ENCODE assay signal across 18 cellular contexts in the genomic region with DNA sequence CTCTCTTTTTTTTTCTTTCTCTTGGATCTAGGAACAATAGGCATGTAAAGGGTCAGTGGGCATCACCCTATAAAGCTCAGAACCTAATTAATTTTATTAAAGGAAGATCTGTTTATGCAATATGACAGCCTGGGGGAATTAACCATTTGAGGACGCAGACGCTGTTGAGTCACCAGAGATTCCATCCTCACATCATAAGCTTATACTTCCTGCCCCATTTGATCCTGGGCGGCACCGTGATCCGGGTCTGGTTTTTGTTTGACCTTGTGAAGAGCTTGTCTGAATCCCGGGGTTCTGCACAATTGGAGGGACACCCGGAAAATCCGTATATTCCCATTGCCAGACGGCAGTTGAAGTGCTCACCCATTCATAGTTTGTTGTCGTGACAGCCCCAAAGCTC. TPM values are rescaled to one million over a fixed set of nuclear protein-coding genes. Genes with fewer than 3 reads are reported as not detected.
DNase-seq lines count a peak whose midpoint lies in the region; ATAC-seq and TF ChIP-seq lines count a peak whose summit lies in the region.
"Had no signal": no experiment of that assay in that cellular context is flagged by ENCODE, and none has a peak within 500 bp of the region (broad histone marks: within the 10 kb centered on the region; RNA-seq: fewer than 3 reads in every experiment).

No MANE protein-coding gene starts in this region.

- H4K20me1 ChIP-seq in neural progenitor cell (ENCODE audit: low read depth), result no peaks in the 10 kb centered on the region

- DNase-seq in T-helper 1 cell, result no peak
- DNase-seq in epithelial cell of esophagus (ENCODE audit: low read depth), result peak; percentile 66
- DNase-seq in neural progenitor cell (ENCODE audit: low spot score), result no peak
- DNase-seq in inferior parietal cortex (ENCODE audit: extremely low spot score), result no peak
- DNase-seq in lower lobe of right lung, result no peak
- DNase-seq: activated CD4-positive, alpha-beta T cell treated with anti-CD3 and anti-CD28 coated beads for 1 hour; left lung; NCI-H187; ovary; SHP77 treated with DMSO at 0.1 percent for 48 hours; stimulated activated CD4-positive, alpha-beta T cell treated with anti-CD3 and anti-CD28 coated beads, Interleukin-2, amount 100 ng/mL, for 24 hours; stimulated activated naive CD8-positive, alpha-beta T cell treated with anti-CD3 and anti-CD28 coated beads, Interleukin-15, amount 100 ng/mL, for 72 hours; T-helper 9 cell; upper lobe of left lung had no signal

- H3K36me3 Mint-ChIP-seq in T-helper 1 cell treated with Interleukin-12 subunit alpha and Interleukin-12 subunit beta and Interleukin-4 antibody, amounts not matched to agents 30 μg/mL and 1 μg/mL, for 36 hours (ENCODE audit: low read depth), result no peaks in the 10 kb centered on the region
- H3K36me3 Mint-ChIP-seq in neural progenitor cell, result no peaks in the 10 kb centered on the region

- peaks cover 2% of the 10 kb centered on the region for H3K4me1 Mint-ChIP-seq in T-helper 1 cell treated with Interleukin-12 subunit alpha and Interleukin-12 subunit beta and Interleukin-4 antibody, amounts not matched to agents 30 μg/mL and 1 μg/mL, for 36 hours (ENCODE audit: low read depth)
- peaks cover 19% of the 10 kb centered on the region for H3K4me1 Mint-ChIP-seq in neural progenitor cell
- H3K4me1 Mint-ChIP-seq: stimulated activated naive CD8-positive, alpha-beta T cell treated with anti-CD3 and anti-CD28 coated beads, Interleukin-15, amount 100 ng/mL, for 72 hours had no signal

- H3K9me3 ChIP-seq in HUES6 (ENCODE audit: control insufficient read depth, insufficient read depth, low read depth, low read length), result no peaks in the 10 kb centered on the region
- H3K9me3 ChIP-seq in neural progenitor cell (ENCODE audit: low read depth), result no peaks in the 10 kb centered on the region
- H3K9me3 ChIP-seq in lower lobe of right lung, result no peaks in the 10 kb centered on the region
- H3K9me3 ChIP-seq: left lung, ovary, upper lobe of left lung had no signal

- no peak overlapping the region for H3K27ac ChIP-seq in HUES6 (ENCODE audit: low read depth, low read length)
- no peak overlapping the region for H3K27ac ChIP-seq in neural progenitor cell
- no peak overlapping the region for H3K27ac ChIP-seq in lower lobe of right lung
- H3K27ac ChIP-seq: C4-2B, left lung, ovary, upper lobe of left lung had no signal

- TF ChIP-seq CTCF in epithelial cell of esophagus (IDR thresholded peaks at IDR 0.05; ENCODE audit: insufficient read depth, low read depth, low read length, missing control alignments) (no peak), neural progenitor cell (IDR thresholded peaks at IDR 0.05) (no peak), lower lobe of right lung (IDR thresholded peaks at IDR 0.05) (no peak)

- H3K4me2 ChIP-seq in neural progenitor cell, result peak overlapping the region; percentile 97

- no peak overlapping the region for H2AFZ ChIP-seq in neural progenitor cell (replicated peaks)

- peak overlapping the region; percentile 21 for H3K4me3 Mint-ChIP-seq in T-helper 1 cell treated with Interleukin-12 subunit alpha and Interleukin-12 subunit beta and Interleukin-4 antibody, amounts not matched to agents 30 μg/mL and 1 μg/mL, for 36 hours
- no peak overlapping the region for H3K4me3 Mint-ChIP-seq in neural progenitor cell
- H3K4me3 Mint-ChIP-seq: stimulated activated naive CD8-positive, alpha-beta T cell treated with anti-CD3 and anti-CD28 coated beads, Interleukin-15, amount 100 ng/mL, for 72 hours had no signal

- ATAC-seq in lower lobe of right lung (no peak), HG03342 (IDR thresholded peaks at IDR 0.05; ENCODE audit: unreplicated experiment) (no peak)
- ATAC-seq: left lung; stimulated activated naive CD8-positive, alpha-beta T cell treated with anti-CD3 and anti-CD28 coated beads, Interleukin-15, amount 100 ng/mL, for 72 hours had no signal

- H3K4me3 ChIP-seq in HUES6 (ENCODE audit: low read depth, low read length) (peak overlapping the region; percentile 56), epithelial cell of esophagus (ENCODE audit: low read length) (no peak overlapping the region), neural progenitor cell (peak overlapping the region; percentile 52), lower lobe of right lung (no peak overlapping the region)
- H3K4me3 ChIP-seq: left lung, ovary had no signal

- H3K4me1 ChIP-seq in HUES6 (ENCODE audit: control insufficient read depth, insufficient read depth, low read length) (peaks cover 23% of the 10 kb centered on the region), neural progenitor cell (peaks cover 5% of the 10 kb centered on the region), lower lobe of right lung (peaks cover 5% of the 10 kb centered on the region)

- H3K36me3 ChIP-seq in HUES6 (ENCODE audit: control insufficient read depth, insufficient read depth, low read length) (no peaks in the 10 kb centered on the region), neural progenitor cell (no peaks in the 10 kb centered on the region), lower lobe of right lung (no peaks in the 10 kb centered on the region)
- H3K36me3 ChIP-seq: left lung, ovary, upper lobe of left lung had no signal

- H3K9ac ChIP-seq in HUES6 (ENCODE audit: low read length) (no peak overlapping the region), neural progenitor cell (no peak overlapping the region)

- H3K27ac Mint-ChIP-seq in T-helper 1 cell treated with Interleukin-12 subunit alpha and Interleukin-12 subunit beta and Interleukin-4 antibody, amounts not matched to agents 30 μg/mL and 1 μg/mL, for 36 hours, result no peak overlapping the region
- H3K27ac Mint-ChIP-seq in neural progenitor cell, result no peak overlapping the region

- H3K9me3 Mint-ChIP-seq in T-helper 1 cell treated with Interleukin-12 subunit alpha and Interleukin-12 subunit beta and Interleukin-4 antibody, amounts not matched to agents 30 μg/mL and 1 μg/mL, for 36 hours, result no peaks in the 10 kb centered on the region
- no peaks in the 10 kb centered on the region for H3K9me3 Mint-ChIP-seq in neural progenitor cell
- H3K9me3 Mint-ChIP-seq: stimulated activated naive CD8-positive, alpha-beta T cell treated with anti-CD3 and anti-CD28 coated beads, Interleukin-15, amount 100 ng/mL, for 72 hours had no signal

- H3K27me3 Mint-ChIP-seq in T-helper 1 cell treated with Interleukin-12 subunit alpha and Interleukin-12 subunit beta and Interleukin-4 antibody, amounts not matched to agents 30 μg/mL and 1 μg/mL, for 36 hours (ENCODE audit: low read depth), result peaks cover 39% of the 10 kb centered on the region
- peaks cover 31% of the 10 kb centered on the region for H3K27me3 Mint-ChIP-seq in neural progenitor cell (ENCODE audit: insufficient read depth, low read depth)

- H3K27me3 ChIP-seq in HUES6 (ENCODE audit: control insufficient read depth, insufficient read depth, low read length) (peaks cover 61% of the 10 kb centered on the region), neural progenitor cell (peaks cover 71% of the 10 kb centered on the region), lower lobe of right lung (ENCODE audit: low read depth) (peaks cover 63% of the 10 kb centered on the region)
- H3K27me3 ChIP-seq: ovary had no signal

- H3F3A ChIP-seq in neural progenitor cell (ENCODE audit: low read depth), result peaks cover 8% of the 10 kb centered on the region

- no peaks in the 10 kb centered on the region for H3K79me2 ChIP-seq in neural progenitor cell (ENCODE audit: low read depth)

- intact Hi-C loops in lower lobe of right lung (cut with DNase I), result no loop called here

RNA-seq across cellular contexts. Expression of a gene that starts 16.8 kb away (rescaled TPM):
- 0.67 and 1.0 TPM in 2 replicates for total RNA-seq in neural progenitor cell (ENCODE audit: low replicate concordance)
- total RNA-seq in lower lobe of right lung, result 9.7 TPM

Comparison
In these comparisons a context has a peak if more than half of its experiments do, and no peak if none do; other contexts are left out.
1. H3K4me3 ChIP-seq: peak in HUES6 (single experiment) and neural progenitor cell (single experiment); none in epithelial cell of esophagus (single experiment) and lower lobe of right lung (single experiment).